In genomic region chr14:64878775-64879634, GRCh38 we compare ENCODE assay signal across 8 cellular contexts. TPM values are rescaled to one million over a fixed set of nuclear protein-coding genes. Genes with fewer than 3 reads are reported as not detected.
DNase-seq lines count a peak whose midpoint lies in the region; ATAC-seq, FAIRE-seq and TF ChIP-seq lines count a peak whose summit lies in the region.

No MANE protein-coding gene starts in this region.

- TF ChIP-seq CTCF in K562 (IDR thresholded peaks at IDR 0.05 in 2 of 3, conservative IDR thresholded peaks at IDR 0.05 in 1 of 3; ENCODE audit: insufficient read depth in 2 of 3, low read depth in 1 of 3, low read length in 3 of 3) = no peak

- DNase-seq in NCI-H146 treated with DMSO at 0.1 percent for 48 hours (lab: John Stamatoyannopoulos, UW; ENCODE audit: unreplicated experiment) (peak; percentile 43), K562 (ENCODE audit: extremely low read depth in 1 of 4, low spot score in 3 of 4) (peak; percentile 11 to 39 (median 16)), mesendoderm (peak; percentile 30), HK-2 (ENCODE audit: unreplicated experiment) (no peak), NCI-H128 (lab: John Stamatoyannopoulos, UW; ENCODE audit: unreplicated experiment) (no peak), dermis blood vessel endothelial cell (no peak)

- 0 out of 2 replicates have a peak overlapping the region, but pooled peaks have one; percentile 2 for H2AFZ ChIP-seq in K562 (ENCODE audit: low read depth, low read length)

- peaks cover 59% of the 10 kb centered on the region for H3K79me2 ChIP-seq in K562 (ENCODE audit: control insufficient read depth, insufficient read depth, low read length)
- no peaks in the 10 kb centered on the region for H3K79me2 ChIP-seq in mesendoderm (ENCODE audit: control insufficient read depth, insufficient read depth, low read length)

- H3K36me3 ChIP-seq in K562 (ENCODE audit: control insufficient read depth, insufficient read depth, low read length) = no peaks in the 10 kb centered on the region; the same call in 2 of the 3 replicates
- no peaks in the 10 kb centered on the region for H3K36me3 ChIP-seq in mesendoderm (ENCODE audit: control insufficient read depth, insufficient read depth, low read length)

- H3K56ac ChIP-seq in mesendoderm (ENCODE audit: low read length) = peak overlapping the region; percentile 62

- in situ Hi-C loops in K562 (cut with MboI) = no loop called here

- H3K4ac ChIP-seq in mesendoderm (ENCODE audit: low read depth, low read length) = no peak overlapping the region

- CTCF ChIA-PET in K562 (lab: Yijun Ruan, JAX; ENCODE audit: low intra/inter-chr PET ratio) = no interaction called here

- no peak overlapping the region for H2BK120ac ChIP-seq in mesendoderm (ENCODE audit: low read depth, low read length)

- no peak overlapping the region for H2AK5ac ChIP-seq in mesendoderm (ENCODE audit: low read length)

- no peak overlapping the region for H3K23ac ChIP-seq in mesendoderm (ENCODE audit: low read length)

- TF ChIP-seq EP300 in K562 (IDR thresholded peaks at IDR 0.05; ENCODE audit: low read length) = no peak

- intact Hi-C loops in K562 (cut with micrococcal nuclease) = loop anchor here (2.0 kb wide), 2 partner anchors 36 to 54 kb away; no protein-coding TSS in a partner anchor

- no peaks in the 10 kb centered on the region for H3K9me1 ChIP-seq in K562 (ENCODE audit: control insufficient read depth, insufficient read depth, low read length)

- POLR2A ChIA-PET in K562 (lab: Yijun Ruan, JAX) = interaction anchor here (0.6 to 4.7 kb wide), 7 partner anchors 10 to 376 kb away, joined by 3 to 24 read pairs (median 3); no protein-coding TSS in a partner anchor

- H3K27me3 ChIP-seq in K562 (ENCODE audit: control insufficient read depth in 2 of 2, insufficient read depth in 2 of 2, low read length in 2 of 2) = no peaks in the 10 kb centered on the region
- H3K27me3 ChIP-seq in mesendoderm (ENCODE audit: insufficient read depth, low read length, poor library complexity) = peaks cover 6% of the 10 kb centered on the region

- no peak overlapping the region for H3K18ac ChIP-seq in mesendoderm (ENCODE audit: low read length)

- H3K27ac ChIP-seq in K562 (ENCODE audit: extremely low read depth, low read depth, low read length) = peak overlapping the region; percentile 78
- no peak overlapping the region for H3K27ac ChIP-seq in mesendoderm (ENCODE audit: low read depth, low read length)

- no TSS peak for BruUV-seq in K562 (replicated peaks; lab: Mats Ljungman, UMichigan)

- peak overlapping the region; percentile 85 for H3K4me2 ChIP-seq in K562 (ENCODE audit: insufficient read depth, low read length)
- peak overlapping the region; percentile 77 for H3K4me2 ChIP-seq in mesendoderm (ENCODE audit: low read length)

- 2% methylated on average over 19 of the region's 43 CpGs for WGBS in K562 (ENCODE audit: insufficient coverage, low coverage, missing lambda C conversion rate)
- WGBS in mesendoderm (ENCODE audit: extremely low coverage, insufficient coverage, low lambda C conversion rate) = no CpG with 5 or more reads among the region's 43 CpGs

- H3K4me3 ChIP-seq in GM08714 (ENCODE audit: low read length) = peak overlapping the region; percentile 74
- H3K4me3 ChIP-seq in K562 = peak overlapping the region; percentile 78
- no peak overlapping the region for H3K4me3 ChIP-seq in mesendoderm (ENCODE audit: low read length)

- no peak overlapping the region for H2BK5ac ChIP-seq in mesendoderm (ENCODE audit: low read length)

- H4K5ac ChIP-seq in mesendoderm (ENCODE audit: low read length) = no peak overlapping the region

- H4K20me1 ChIP-seq in K562 (replicated peaks; ENCODE audit: control insufficient read depth, insufficient read depth, low read length) = no peaks in the 10 kb centered on the region

- H4K8ac ChIP-seq in mesendoderm (ENCODE audit: low read depth, low read length) = no peak overlapping the region

- TF ChIP-seq POLR2A in K562 (conservative IDR thresholded peaks at IDR 0.05) = no peak

- ATAC-seq in K562 = peak; percentile 62
- ATAC-seq in HG02938 (IDR thresholded peaks at IDR 0.05; ENCODE audit: unreplicated experiment) = no peak

- H2BK15ac ChIP-seq in mesendoderm (replicated peaks; ENCODE audit: low read depth) = no peak overlapping the region

- no peaks in the 10 kb centered on the region for H3K9me3 ChIP-seq in K562 (replicated peaks; ENCODE audit: control insufficient read depth, insufficient read depth, low read depth, low read length)

- FAIRE-seq in K562 (lab: Jason Lieb, UNC) = no peak

- H3K79me1 ChIP-seq in mesendoderm (ENCODE audit: low read length) = no peaks in the 10 kb centered on the region

- peak overlapping the region; percentile 54 to 94 for H3K9ac ChIP-seq in K562 (ENCODE audit: insufficient read depth in 1 of 2, low read depth in 2 of 2, low read length in 2 of 2)
- H3K9ac ChIP-seq in mesendoderm (ENCODE audit: low read length) = peak overlapping the region; percentile 48

- peaks cover 18 to 28% of the 10 kb centered on the region in 2 experiments; a peak in 4 of 5 replicates for H3K4me1 ChIP-seq in K562 (replicated peaks in 1 of 2; ENCODE audit: control insufficient read depth in 2 of 2, insufficient read depth in 2 of 2, low read length in 2 of 2)
- no peaks in the 10 kb centered on the region for H3K4me1 ChIP-seq in mesendoderm (ENCODE audit: control insufficient read depth, low read depth, low read length)

- no peak for TF ChIP-seq RAD21 in K562 (CRISPR knock-in tag; conservative IDR thresholded peaks at IDR 0.05 in 1 of 2, IDR thresholded peaks at IDR 0.05 in 1 of 2)

TF ChIP-seq in K562, 482 proteins besides CTCF, POLR2A, EP300 and RAD21:
- no peak for TF ChIP-seq TOE1 (IDR thresholded peaks at IDR 0.05; ENCODE audit: borderline replicate concordance)
- TF ChIP-seq TOE1 (CRISPR knock-in tag; IDR thresholded peaks at IDR 0.05; ENCODE audit: borderline replicate concordance, low read depth) = no peak
- TF ChIP-seq RBBP5 (IDR thresholded peaks at IDR 0.05; ENCODE audit: borderline replicate concordance, insufficient read depth, low read length, poor library complexity, severe bottlenecking) = peak; percentile 13
- TF ChIP-seq RBFOX2 (IDR thresholded peaks at IDR 0.05; ENCODE audit: low read depth, low read length) = peak; percentile 50
- TF ChIP-seq ZNF165 (CRISPR knock-in tag; IDR thresholded peaks at IDR 0.05; ENCODE audit: borderline replicate concordance) = no peak
- TF ChIP-seq SIN3A (IDR thresholded peaks at IDR 0.05; ENCODE audit: borderline replicate concordance in 2 of 2, control insufficient read depth in 1 of 2, low read depth in 2 of 2, low read length in 2 of 2) = 0 out of 4 replicates have a peak, but pooled peaks of 1 of the 2 experiments have one; percentile 34
- TF ChIP-seq RFX1 (IDR thresholded peaks at IDR 0.05) = peak; percentile 73

RNA-seq across cellular contexts. Expression of gene SPTB, which starts 0.7 kb away (rescaled TPM):
- 29.4 and 47.6 TPM in 2 replicates for total RNA-seq in K562 (2011; cell fraction: chromatin; rRNA removed; ENCODE audit: low replicate concordance)
- 23.7 and 29.7 TPM in 2 replicates for total RNA-seq in K562 (2011; cell fraction: nucleolus; rRNA removed)
- total RNA-seq in K562 (2011; cell fraction: nucleoplasm; rRNA removed) = 21.8 and 28.9 TPM in 2 replicates
- 32.9 and 35.4 TPM in 2 replicates for total RNA-seq in K562 (2014; rRNA removed)
- 9.5 and 11.7 TPM in 2 replicates for total RNA-seq in K562 (2014; rRNA removed; fragmentation: Illumina TruSeq; extraction: Trizol)
- total RNA-seq in K562 (2015; rRNA removed; fragmentation: Illumina TruSeq; extraction: Trizol) = 10.1 and 11.3 TPM in 2 replicates
- total RNA-seq in K562 (2021) = 40.1 and 45.9 TPM in 2 replicates
- 2.0 and 2.8 TPM in 2 replicates for polyA plus RNA-seq in K562 (2011; rRNA removed)
- 2.5 and 4.3 TPM in 2 replicates for polyA plus RNA-seq in K562 (2011; cell fraction: cytosol; rRNA removed)
- 5.0 and 12.3 TPM in 2 replicates for polyA plus RNA-seq in K562 (2011; cell fraction: nucleus; rRNA removed)
- 9.6 and 21.1 TPM in 2 replicates for polyA plus RNA-seq in K562 (2012)
- polyA plus RNA-seq in K562 (2014; fragmentation: Illumina TruSeq; extraction: Trizol) = 19.1 and 23.1 TPM in 2 replicates
- under 1 TPM; 0.21 to 0.28 TPM for polyA plus RNA-seq in K562 (2014; fragmentation: Nextera tagmentation; extraction: Ambion mirVana)
- polyA plus RNA-seq in K562 (2014; rRNA removed) = 16.9 and 17.1 TPM in 2 replicates
- 3.7 and 6.3 TPM in 2 replicates for polyA minus RNA-seq in K562 (2011; rRNA and poly(A)+ RNA removed)
- 15.0 and 16.0 TPM in 2 replicates for polyA minus RNA-seq in K562 (2011; cell fraction: cytosol; rRNA and poly(A)+ RNA removed)
- polyA minus RNA-seq in K562 (2011; cell fraction: nucleus; rRNA and poly(A)+ RNA removed) = 4.1 and 4.7 TPM in 2 replicates
- 0.21 TPM for polyA plus RNA-seq in mesendoderm (2013, experiment 1 of 2)
- polyA plus RNA-seq in mesendoderm (2013, experiment 2 of 2) = 0.22 TPM
- under 0.01 and 0.05 TPM in 2 replicates for total RNA-seq in dermis blood vessel endothelial cell

RNA-seq across cellular contexts. Expression of gene CHURC1, which starts 35.2 kb away (rescaled TPM):
- total RNA-seq in K562 (2011; cell fraction: chromatin; rRNA removed; ENCODE audit: low replicate concordance) = 20.7 and 44.8 TPM in 2 replicates
- total RNA-seq in K562 (2011; cell fraction: nucleolus; rRNA removed) = 12.2 and 14.9 TPM in 2 replicates
- total RNA-seq in K562 (2011; cell fraction: nucleoplasm; rRNA removed) = 36.7 and 52.4 TPM in 2 replicates
- total RNA-seq in K562 (2014; rRNA removed) = 27.3 and 29.6 TPM in 2 replicates
- 83.4 and 85.1 TPM in 2 replicates for total RNA-seq in K562 (2014; rRNA removed; fragmentation: Illumina TruSeq; extraction: Trizol)
- 42.7 and 45.6 TPM in 2 replicates for total RNA-seq in K562 (2015; rRNA removed; fragmentation: Illumina TruSeq; extraction: Trizol)
- total RNA-seq in K562 (2021) = 38.7 and 44.5 TPM in 2 replicates
- polyA plus RNA-seq in K562 (2011; rRNA removed) = 90.3 and 106 TPM in 2 replicates
- polyA plus RNA-seq in K562 (2011; cell fraction: cytosol; rRNA removed) = 19.7 and 50.2 TPM in 2 replicates
- polyA plus RNA-seq in K562 (2011; cell fraction: nucleus; rRNA removed) = 17.4 and 27.1 TPM in 2 replicates
- 24.0 and 41.3 TPM in 2 replicates for polyA plus RNA-seq in K562 (2012)
- 43.3 and 45.2 TPM in 2 replicates for polyA plus RNA-seq in K562 (2014; fragmentation: Illumina TruSeq; extraction: Trizol)
- 100 to 1,000 TPM; 223 to 239 TPM for polyA plus RNA-seq in K562 (2014; fragmentation: Nextera tagmentation; extraction: Ambion mirVana)
- polyA plus RNA-seq in K562 (2014; rRNA removed) = 33.6 and 42.5 TPM in 2 replicates
- 19.0 and 19.5 TPM in 2 replicates for polyA minus RNA-seq in K562 (2011; rRNA and poly(A)+ RNA removed)
- 7.2 and 11.5 TPM in 2 replicates for polyA minus RNA-seq in K562 (2011; cell fraction: cytosol; rRNA and poly(A)+ RNA removed)
- 11.2 and 26.0 TPM in 2 replicates for polyA minus RNA-seq in K562 (2011; cell fraction: nucleus; rRNA and poly(A)+ RNA removed)
- polyA plus RNA-seq in mesendoderm (2013, experiment 1 of 2) = 72.3 TPM
- polyA plus RNA-seq in mesendoderm (2013, experiment 2 of 2) = 79.8 TPM
- total RNA-seq in dermis blood vessel endothelial cell = 60.9 and 62.2 TPM in 2 replicates

Comparison
In these comparisons a context has a peak if more than half of its experiments do, and no peak if none do; other contexts are left out.
1. DNase-seq: peak in NCI-H146 treated with DMSO at 0.1 percent for 48 hours (single experiment), K562 (4 of 4) and mesendoderm (single experiment); none in HK-2 (single experiment), NCI-H128 (single experiment) and dermis blood vessel endothelial cell (single experiment).
2. RNA of gene SPTB, which starts 0.7 kb away (total RNA-seq): 9.5 to 47.6 TPM in K562; under 0.01 to 0.05 TPM in dermis blood vessel endothelial cell; every median in the first group is over 10 times any median in the second.